10 cellular contexts compared by ENCODE assay signal in genomic region chr9:124551472-124552339, GRCh38. TPM values are rescaled to one million over a fixed set of nuclear protein-coding genes. Genes with fewer than 3 reads are reported as not detected.
DNase-seq lines count a peak whose midpoint lies in the region; ATAC-seq and TF ChIP-seq lines count a peak whose summit lies in the region.
"Had no signal": no experiment of that assay in that cellular context is flagged by ENCODE, and none has a peak within 500 bp of the region (broad histone marks: within the 10 kb centered on the region; RNA-seq: fewer than 3 reads in every experiment).

No MANE protein-coding gene starts in this region.

- H3K9me3 ChIP-seq in cardiac muscle cell (ENCODE audit: low read depth): no peaks in the 10 kb centered on the region

- ATAC-seq in HG02763 (IDR thresholded peaks at IDR 0.05; ENCODE audit: unreplicated experiment) (no peak), GM21367 (IDR thresholded peaks at IDR 0.05; ENCODE audit: unreplicated experiment) (no peak)

- in situ Hi-C loops in GM13977 (cut with MboI; ENCODE audit: low pct_unique_long_range_greater_than_20kb, low sequenced_read_pairs, unreplicated experiment): no loop called here

- H3K27ac ChIP-seq in cardiac muscle cell: peak overlapping the region; percentile 27
- H3K27ac ChIP-seq: skin epidermis had no signal

- TF ChIP-seq CTCF in AG10803 (conservative IDR thresholded peaks at IDR 0.05; ENCODE audit: low read length) (peak; percentile 86), GM13977 (IDR thresholded peaks at IDR 0.05; ENCODE audit: extremely low read depth, insufficient read depth, missing control alignments) (peak; percentile 62), cardiac muscle cell (IDR thresholded peaks at IDR 0.05; ENCODE audit: low read depth, low read length) (peak; percentile 83)

- peaks cover 4% of the 10 kb centered on the region for H3K4me1 ChIP-seq in cardiac muscle cell (ENCODE audit: low read depth)

- H3K27me3 ChIP-seq in cardiac muscle cell: no peaks in the 10 kb centered on the region

- peak; percentile 68 for DNase-seq in AG10803 (ENCODE audit: low read depth)
- DNase-seq in GM13977 (ENCODE audit: low spot score): peak; percentile 36
- DNase-seq in NCI-H2196 treated with DMSO at 0.1 percent for 48 hours (lab: John Stamatoyannopoulos, UW; ENCODE audit: unreplicated experiment): peak; percentile 34
- DNase-seq in activated naive CD4-positive, alpha-beta T cell treated with anti-CD3 and anti-CD28 coated beads, Interleukin-2, amount 50 U/mL, for 16 hours: peak; percentile 24
- DNase-seq in cardiac muscle cell (ENCODE audit: low read depth in 1 of 2, low spot score in 1 of 2): peak; percentile 75 to 76
- peak; percentile 70 for DNase-seq in renal cortical epithelial cell (ENCODE audit: low read depth)

- no peaks in the 10 kb centered on the region for H3K36me3 ChIP-seq in cardiac muscle cell

- H3K4me3 ChIP-seq in AG10803 (ENCODE audit: low read length): no peak overlapping the region
- H3K4me3 ChIP-seq in cardiac muscle cell: no peak overlapping the region
- H3K4me3 ChIP-seq: skin epidermis had no signal

RNA-seq across cellular contexts. Expression of gene NR5A1, which starts 44.5 kb away (rescaled TPM):
- total RNA-seq in cardiac muscle cell (0.12 TPM in 1 of 2 replicates, not detected in the other), renal cortical epithelial cell (not detected in 2 replicates)
- not detected in 2 replicates for polyA plus RNA-seq in cardiac muscle cell
- polyA plus RNA-seq: IgD-negative memory B cell had no signal

Comparison
In these comparisons a context has a peak if more than half of its experiments do, and no peak if none do; other contexts are left out.
1. DNase-seq: peak in every context shown above with its lines; median percentile 76 in cardiac muscle cell; 70 in renal cortical epithelial cell; 68 in AG10803; 36 in GM13977; 34 in NCI-H2196 treated with DMSO at 0.1 percent for 48 hours; 24 in activated naive CD4-positive, alpha-beta T cell treated with anti-CD3 and anti-CD28 coated beads, Interleukin-2, amount 50 U/mL, for 16 hours.